In the genomic region with DNA sequence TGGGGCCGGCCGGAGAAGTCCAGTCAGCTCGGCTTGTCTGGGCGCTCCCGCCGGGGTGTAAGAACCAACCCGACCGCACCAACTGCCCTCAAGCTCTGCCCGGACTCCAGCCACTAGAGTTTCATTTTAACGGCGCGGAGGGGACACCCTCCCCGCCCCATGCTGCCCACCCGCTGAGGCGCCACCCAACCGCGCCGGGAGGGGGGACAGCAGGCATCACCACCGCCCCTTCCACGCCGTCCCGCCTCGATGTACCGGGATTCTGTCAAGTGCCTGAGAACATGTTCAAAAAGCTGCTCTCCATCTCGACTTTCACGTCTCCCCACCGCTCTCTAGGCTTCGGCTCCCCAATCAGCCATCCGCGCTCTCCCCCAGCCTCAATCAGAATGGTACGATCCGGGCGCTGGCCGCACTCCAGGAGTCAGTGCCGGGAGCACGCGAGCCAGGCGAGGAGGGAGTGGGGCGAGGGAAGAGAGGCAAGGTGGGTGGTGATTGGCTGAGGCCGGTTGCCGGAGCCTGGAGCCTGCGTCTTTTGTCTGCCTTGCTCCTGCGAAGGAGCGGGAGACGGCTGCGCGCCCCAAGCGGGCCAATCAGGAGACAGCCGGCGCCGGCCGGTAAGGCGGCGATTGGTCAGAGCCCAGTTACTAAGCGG, we compare ENCODE assay signal across 1 cellular context.
A peak's percentile ranks its signal among the peaks of the same experiment; 100 is the strongest.
TF ChIP-seq lines count a peak whose summit lies in the region.

A gene (minus strand): TSS at position 101 of the 652 bp plus-strand sequence. CDS start 677 bp downstream, outside the sequence.

TF ChIP-seq in K562, 482 proteins besides CTCF, POLR2A, EP300 and RAD21 (continued from another document and continues in another):
- TF ChIP-seq, protein P1, sequence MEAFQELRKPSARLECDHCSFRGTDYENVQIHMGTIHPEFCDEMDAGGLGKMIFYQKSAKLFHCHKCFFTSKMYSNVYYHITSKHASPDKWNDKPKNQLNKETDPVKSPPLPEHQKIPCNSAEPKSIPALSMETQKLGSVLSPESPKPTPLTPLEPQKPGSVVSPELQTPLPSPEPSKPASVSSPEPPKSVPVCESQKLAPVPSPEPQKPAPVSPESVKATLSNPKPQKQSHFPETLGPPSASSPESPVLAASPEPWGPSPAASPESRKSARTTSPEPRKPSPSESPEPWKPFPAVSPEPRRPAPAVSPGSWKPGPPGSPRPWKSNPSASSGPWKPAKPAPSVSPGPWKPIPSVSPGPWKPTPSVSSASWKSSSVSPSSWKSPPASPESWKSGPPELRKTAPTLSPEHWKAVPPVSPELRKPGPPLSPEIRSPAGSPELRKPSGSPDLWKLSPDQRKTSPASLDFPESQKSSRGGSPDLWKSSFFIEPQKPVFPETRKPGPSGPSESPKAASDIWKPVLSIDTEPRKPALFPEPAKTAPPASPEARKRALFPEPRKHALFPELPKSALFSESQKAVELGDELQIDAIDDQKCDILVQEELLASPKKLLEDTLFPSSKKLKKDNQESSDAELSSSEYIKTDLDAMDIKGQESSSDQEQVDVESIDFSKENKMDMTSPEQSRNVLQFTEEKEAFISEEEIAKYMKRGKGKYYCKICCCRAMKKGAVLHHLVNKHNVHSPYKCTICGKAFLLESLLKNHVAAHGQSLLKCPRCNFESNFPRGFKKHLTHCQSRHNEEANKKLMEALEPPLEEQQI (IDR thresholded peaks at IDR 0.05), result peak; percentile 95
- TF ChIP-seq, protein P2, sequence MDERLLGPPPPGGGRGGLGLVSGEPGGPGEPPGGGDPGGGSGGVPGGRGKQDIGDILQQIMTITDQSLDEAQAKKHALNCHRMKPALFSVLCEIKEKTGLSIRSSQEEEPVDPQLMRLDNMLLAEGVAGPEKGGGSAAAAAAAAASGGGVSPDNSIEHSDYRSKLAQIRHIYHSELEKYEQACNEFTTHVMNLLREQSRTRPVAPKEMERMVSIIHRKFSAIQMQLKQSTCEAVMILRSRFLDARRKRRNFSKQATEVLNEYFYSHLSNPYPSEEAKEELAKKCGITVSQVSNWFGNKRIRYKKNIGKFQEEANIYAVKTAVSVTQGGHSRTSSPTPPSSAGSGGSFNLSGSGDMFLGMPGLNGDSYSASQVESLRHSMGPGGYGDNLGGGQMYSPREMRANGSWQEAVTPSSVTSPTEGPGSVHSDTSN (CRISPR knock-in tag; IDR thresholded peaks at IDR 0.05; ENCODE audit: low read depth), result no peak
- TF ChIP-seq, protein P2 (tag; conservative IDR thresholded peaks at IDR 0.05; ENCODE audit: low read depth), result no peak; the same call in 1 of the 2 replicates
- no peak for TF ChIP-seq ATF1 (CRISPR knock-in tag; IDR thresholded peaks at IDR 0.05)
- TF ChIP-seq ATF1 (tag; IDR thresholded peaks at IDR 0.05), result peak; percentile 93
- TF ChIP-seq TBL1XR1 (IDR thresholded peaks at IDR 0.05; ENCODE audit: low read length in 2 of 2), result peak in 1 of 2 experiments; percentile 78; a peak in 2 of 4 replicates
- TF ChIP-seq, protein P3, sequence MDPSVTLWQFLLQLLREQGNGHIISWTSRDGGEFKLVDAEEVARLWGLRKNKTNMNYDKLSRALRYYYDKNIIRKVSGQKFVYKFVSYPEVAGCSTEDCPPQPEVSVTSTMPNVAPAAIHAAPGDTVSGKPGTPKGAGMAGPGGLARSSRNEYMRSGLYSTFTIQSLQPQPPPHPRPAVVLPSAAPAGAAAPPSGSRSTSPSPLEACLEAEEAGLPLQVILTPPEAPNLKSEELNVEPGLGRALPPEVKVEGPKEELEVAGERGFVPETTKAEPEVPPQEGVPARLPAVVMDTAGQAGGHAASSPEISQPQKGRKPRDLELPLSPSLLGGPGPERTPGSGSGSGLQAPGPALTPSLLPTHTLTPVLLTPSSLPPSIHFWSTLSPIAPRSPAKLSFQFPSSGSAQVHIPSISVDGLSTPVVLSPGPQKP (CRISPR knock-in tag; IDR thresholded peaks at IDR 0.05), result no peak
- TF ChIP-seq, protein P4, sequence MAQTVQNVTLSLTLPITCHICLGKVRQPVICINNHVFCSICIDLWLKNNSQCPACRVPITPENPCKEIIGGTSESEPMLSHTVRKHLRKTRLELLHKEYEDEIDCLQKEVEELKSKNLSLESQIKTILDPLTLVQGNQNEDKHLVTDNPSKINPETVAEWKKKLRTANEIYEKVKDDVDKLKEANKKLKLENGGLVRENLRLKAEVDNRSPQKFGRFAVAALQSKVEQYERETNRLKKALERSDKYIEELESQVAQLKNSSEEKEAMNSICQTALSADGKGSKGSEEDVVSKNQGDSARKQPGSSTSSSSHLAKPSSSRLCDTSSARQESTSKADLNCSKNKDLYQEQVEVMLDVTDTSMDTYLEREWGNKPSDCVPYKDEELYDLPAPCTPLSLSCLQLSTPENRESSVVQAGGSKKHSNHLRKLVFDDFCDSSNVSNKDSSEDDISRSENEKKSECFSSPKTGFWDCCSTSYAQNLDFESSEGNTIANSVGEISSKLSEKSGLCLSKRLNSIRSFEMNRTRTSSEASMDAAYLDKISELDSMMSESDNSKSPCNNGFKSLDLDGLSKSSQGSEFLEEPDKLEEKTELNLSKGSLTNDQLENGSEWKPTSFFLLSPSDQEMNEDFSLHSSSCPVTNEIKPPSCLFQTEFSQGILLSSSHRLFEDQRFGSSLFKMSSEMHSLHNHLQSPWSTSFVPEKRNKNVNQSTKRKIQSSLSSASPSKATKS (CRISPR knock-in tag; IDR thresholded peaks at IDR 0.05), result no peak
- TF ChIP-seq PURB (CRISPR knock-in tag; IDR thresholded peaks at IDR 0.05; ENCODE audit: low read depth), result no peak
- TF ChIP-seq RFX1 (IDR thresholded peaks at IDR 0.05), result no peak; the same call in 1 of the 2 replicates
- TF ChIP-seq, protein P5, sequence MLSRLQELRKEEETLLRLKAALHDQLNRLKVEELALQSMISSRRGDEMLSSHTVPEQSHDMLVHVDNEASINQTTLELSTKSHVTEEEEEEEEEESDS (CRISPR knock-in tag; IDR thresholded peaks at IDR 0.05), result no peak
- no peak for TF ChIP-seq ZZZ3 (IDR thresholded peaks at IDR 0.05)
- TF ChIP-seq, protein P6, sequence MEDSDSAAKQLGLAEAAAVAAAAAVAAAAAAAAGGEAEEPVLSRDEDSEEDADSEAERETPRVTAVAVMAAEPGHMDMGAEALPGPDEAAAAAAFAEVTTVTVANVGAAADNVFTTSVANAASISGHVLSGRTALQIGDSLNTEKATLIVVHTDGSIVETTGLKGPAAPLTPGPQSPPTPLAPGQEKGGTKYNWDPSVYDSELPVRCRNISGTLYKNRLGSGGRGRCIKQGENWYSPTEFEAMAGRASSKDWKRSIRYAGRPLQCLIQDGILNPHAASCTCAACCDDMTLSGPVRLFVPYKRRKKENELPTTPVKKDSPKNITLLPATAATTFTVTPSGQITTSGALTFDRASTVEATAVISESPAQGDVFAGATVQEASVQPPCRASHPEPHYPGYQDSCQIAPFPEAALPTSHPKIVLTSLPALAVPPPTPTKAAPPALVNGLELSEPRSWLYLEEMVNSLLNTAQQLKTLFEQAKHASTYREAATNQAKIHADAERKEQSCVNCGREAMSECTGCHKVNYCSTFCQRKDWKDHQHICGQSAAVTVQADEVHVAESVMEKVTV (CRISPR knock-in tag; IDR thresholded peaks at IDR 0.05), result 0 out of 2 replicates have a peak, but pooled peaks have one; percentile 28
- TF ChIP-seq ZFX (CRISPR knock-in tag; IDR thresholded peaks at IDR 0.05), result peak; percentile 71
- peak; percentile 99 for TF ChIP-seq CXXC5 (CRISPR knock-in tag; IDR thresholded peaks at IDR 0.05)
- TF ChIP-seq THRAP3 (IDR thresholded peaks at IDR 0.05; ENCODE audit: borderline replicate concordance), result no peak
- peak; percentile 81; the same call in 1 of the 2 replicates for TF ChIP-seq JUN (IDR thresholded peaks at IDR 0.05; ENCODE audit: borderline replicate concordance, low read depth, low read length)
- peak; percentile 81; the same call in 1 of the 2 replicates for TF ChIP-seq JUN (CRISPR knock-in tag; IDR thresholded peaks at IDR 0.05; ENCODE audit: borderline replicate concordance)
- TF ChIP-seq ZNF316 (IDR thresholded peaks at IDR 0.05), result no peak
- peak; percentile 73 for TF ChIP-seq HDAC3 (IDR thresholded peaks at IDR 0.05; ENCODE audit: borderline replicate concordance, partially characterized antibody)
- TF ChIP-seq, protein P7, sequence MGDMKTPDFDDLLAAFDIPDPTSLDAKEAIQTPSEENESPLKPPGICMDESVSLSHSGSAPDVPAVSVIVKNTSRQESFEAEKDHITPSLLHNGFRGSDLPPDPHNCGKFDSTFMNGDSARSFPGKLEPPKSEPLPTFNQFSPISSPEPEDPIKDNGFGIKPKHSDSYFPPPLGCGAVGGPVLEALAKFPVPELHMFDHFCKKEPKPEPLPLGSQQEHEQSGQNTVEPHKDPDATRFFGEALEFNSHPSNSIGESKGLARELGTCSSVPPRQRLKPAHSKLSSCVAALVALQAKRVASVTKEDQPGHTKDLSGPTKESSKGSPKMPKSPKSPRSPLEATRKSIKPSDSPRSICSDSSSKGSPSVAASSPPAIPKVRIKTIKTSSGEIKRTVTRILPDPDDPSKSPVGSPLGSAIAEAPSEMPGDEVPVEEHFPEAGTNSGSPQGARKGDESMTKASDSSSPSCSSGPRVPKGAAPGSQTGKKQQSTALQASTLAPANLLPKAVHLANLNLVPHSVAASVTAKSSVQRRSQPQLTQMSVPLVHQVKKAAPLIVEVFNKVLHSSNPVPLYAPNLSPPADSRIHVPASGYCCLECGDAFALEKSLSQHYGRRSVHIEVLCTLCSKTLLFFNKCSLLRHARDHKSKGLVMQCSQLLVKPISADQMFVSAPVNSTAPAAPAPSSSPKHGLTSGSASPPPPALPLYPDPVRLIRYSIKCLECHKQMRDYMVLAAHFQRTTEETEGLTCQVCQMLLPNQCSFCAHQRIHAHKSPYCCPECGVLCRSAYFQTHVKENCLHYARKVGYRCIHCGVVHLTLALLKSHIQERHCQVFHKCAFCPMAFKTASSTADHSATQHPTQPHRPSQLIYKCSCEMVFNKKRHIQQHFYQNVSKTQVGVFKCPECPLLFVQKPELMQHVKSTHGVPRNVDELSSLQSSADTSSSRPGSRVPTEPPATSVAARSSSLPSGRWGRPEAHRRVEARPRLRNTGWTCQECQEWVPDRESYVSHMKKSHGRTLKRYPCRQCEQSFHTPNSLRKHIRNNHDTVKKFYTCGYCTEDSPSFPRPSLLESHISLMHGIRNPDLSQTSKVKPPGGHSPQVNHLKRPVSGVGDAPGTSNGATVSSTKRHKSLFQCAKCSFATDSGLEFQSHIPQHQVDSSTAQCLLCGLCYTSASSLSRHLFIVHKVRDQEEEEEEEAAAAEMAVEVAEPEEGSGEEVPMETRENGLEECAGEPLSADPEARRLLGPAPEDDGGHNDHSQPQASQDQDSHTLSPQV (IDR thresholded peaks at IDR 0.05), result no peak
- TF ChIP-seq RHOXF2B (CRISPR knock-in tag; conservative IDR thresholded peaks at IDR 0.05), result no peak
